ENCODE assay signal across 8 cellular contexts in genomic region chr20:63499333-63499969, GRCh38. TPM values are rescaled to one million over a fixed set of nuclear protein-coding genes. Genes with fewer than 3 reads are reported as not detected.
DNase-seq lines count a peak whose midpoint lies in the region; ATAC-seq, FAIRE-seq and TF ChIP-seq lines count a peak whose summit lies in the region.
"Had no signal": no experiment of that assay in that cellular context is flagged by ENCODE, and none has a peak within 500 bp of the region (broad histone marks: within the 10 kb centered on the region; RNA-seq: fewer than 3 reads in every experiment).

No MANE protein-coding gene starts in this region.

- TF ChIP-seq EP300 in HepG2 (IDR thresholded peaks at IDR 0.05; ENCODE audit: low read depth in 2 of 2, low read length in 2 of 2) (no peak), HepG2 (CRISPR knock-in tag; IDR thresholded peaks at IDR 0.05; ENCODE audit: borderline replicate concordance) (no peak)

- ATAC-seq in CD4-positive, alpha-beta T cell (ENCODE audit: poor library complexity) = peak; percentile 6
- ATAC-seq in HepG2 (no peak), HG02840 (IDR thresholded peaks at IDR 0.05; ENCODE audit: low FRiP score, unreplicated experiment) (no peak)

- in situ Hi-C loops in HepG2 (cut with HindIII; ENCODE audit: extremely low pct_ligation_motif_present, low pct_unique_long_range_greater_than_20kb) = no loop called here

- H3K36me3 Mint-ChIP-seq in CD4-positive, alpha-beta T cell (ENCODE audit: low read depth) = no peaks in the 10 kb centered on the region

- H2AFZ ChIP-seq in HepG2 (ENCODE audit: low read length) = no peak overlapping the region

- CTCF ChIA-PET in CD4-positive, alpha-beta T cell (lab: Charles Lee) = no interaction called here
- CTCF ChIA-PET in HepG2 (lab: Yijun Ruan, JAX; ENCODE audit: low intra/inter-chr PET ratio, low total read pairs) = no interaction called here

- no peak overlapping the region for H3K27ac Mint-ChIP-seq in CD4-positive, alpha-beta T cell

- peaks cover 2% of the 10 kb centered on the region for H3K9me3 Mint-ChIP-seq in CD4-positive, alpha-beta T cell

- H4K20me1 ChIP-seq in HepG2 (ENCODE audit: insufficient read depth, low read length) = peaks cover 6% of the 10 kb centered on the region; the same call in 1 of the 2 replicates

- TF ChIP-seq CTCF in CD4-positive, alpha-beta T cell (IDR thresholded peaks at IDR 0.05) = no peak
- no peak for TF ChIP-seq CTCF in HepG2 (CRISPR knock-in tag; IDR thresholded peaks at IDR 0.05)

- no peaks in the 10 kb centered on the region for H3K79me2 ChIP-seq in HepG2 (ENCODE audit: insufficient read depth, low read length)

- no peak for TF ChIP-seq POLR2A in HepG2 (IDR thresholded peaks at IDR 0.05; ENCODE audit: insufficient read depth in 1 of 2, low read depth in 2 of 2, low read length in 2 of 2)

- H3K9ac ChIP-seq in SK-N-MC (ENCODE audit: insufficient read length) (no peak overlapping the region), HepG2 (ENCODE audit: insufficient read depth, low read depth, low read length) (no peak overlapping the region)

- peaks cover 5% of the 10 kb centered on the region for H3K4me1 Mint-ChIP-seq in CD4-positive, alpha-beta T cell (ENCODE audit: low read depth)

- 25% methylated on average over 29 of the region's 49 CpGs for WGBS in HepG2 (ENCODE audit: low lambda C conversion rate)

- 0 out of 2 replicates have a peak overlapping the region, but pooled peaks have one; percentile 43 for H3K4me3 ChIP-seq in SK-N-MC
- H3K4me3 ChIP-seq in HepG2 (replicated peaks in 1 of 3; ENCODE audit: insufficient read depth in 1 of 3, low read depth in 2 of 3, low read length in 3 of 3) = peak overlapping the region in 1 of 3 experiments; percentile 58; a peak in 1 of 6 replicates

- H3K9me3 ChIP-seq in CD4-positive, alpha-beta T cell (ENCODE audit: control insufficient read depth, low read length) = peaks cover under 1% of the 10 kb centered on the region
- H3K9me3 ChIP-seq in SK-N-MC (ENCODE audit: low read depth, low read length) (no peaks in the 10 kb centered on the region), HepG2 (ENCODE audit: low read length) (no peaks in the 10 kb centered on the region)

- intact Hi-C loops in CD4-positive, alpha-beta T cell (cut with DNase I, micrococcal nuclease) = loop anchor here in 1 of 2 experiments (5.0 kb wide), 1 partner anchor 623 kb away; no protein-coding TSS in a partner anchor
- intact Hi-C loops in HepG2 (cut with micrococcal nuclease; ENCODE audit: unreplicated experiment) = no loop called here

- FAIRE-seq in HepG2 (lab: Jason Lieb, UNC) = no peak
- FAIRE-seq: frontal cortex, G401.6 had no signal

- H3K27me3 ChIP-seq in CD4-positive, alpha-beta T cell (ENCODE audit: control insufficient read depth, insufficient read depth, low read length) = peaks cover 26% of the 10 kb centered on the region
- peaks cover 41 to 87% of the 10 kb centered on the region in 2 experiments for H3K27me3 ChIP-seq in HepG2 (ENCODE audit: control insufficient read depth in 1 of 2, insufficient read depth in 2 of 2, low read length in 2 of 2)

- 0 out of 2 replicates have a peak overlapping the region, but pooled peaks have one; percentile 5 for H3K4me2 ChIP-seq in HepG2 (ENCODE audit: low read depth, low read length)

- peaks cover 27% of the 10 kb centered on the region for H3K27me3 Mint-ChIP-seq in CD4-positive, alpha-beta T cell

- no peak for TF ChIP-seq RAD21 in HepG2 (CRISPR knock-in tag; IDR thresholded peaks at IDR 0.05)

- no peak overlapping the region for H3K27ac ChIP-seq in CD4-positive, alpha-beta T cell (ENCODE audit: low read depth, low read length)
- H3K27ac ChIP-seq in SK-N-MC (no peak overlapping the region), HepG2 (ENCODE audit: extremely low read length, insufficient read depth, low read length) (no peak overlapping the region)

- no peak overlapping the region for H3K4me3 Mint-ChIP-seq in CD4-positive, alpha-beta T cell

- 0 out of 2 replicates have a peak, but pooled peaks cover 5% of the 10 kb centered on the region for H3K4me1 ChIP-seq in HepG2 (ENCODE audit: insufficient read depth, low read length)

- no TSS peak for BruUV-seq in HepG2 (replicated peaks; lab: Mats Ljungman, UMichigan)

- POLR2A ChIA-PET in CD4-positive, alpha-beta T cell (lab: Charles Lee) = no interaction called here
- POLR2A ChIA-PET in HepG2 (lab: Yijun Ruan, JAX) = no interaction called here

- no peak for DNase-seq in CD4-positive, alpha-beta T cell
- DNase-seq in SK-N-MC (ENCODE audit: low read depth, low spot score) (no peak), HepG2 (ENCODE audit: low spot score) (no peak), COR-L47 (lab: John Stamatoyannopoulos, UW) (no peak)
- DNase-seq in activated naive CD4-positive, alpha-beta T cell (lab: John Stamatoyannopoulos, UW) = no peak

- H3K36me3 ChIP-seq in SK-N-MC (ENCODE audit: insufficient read depth, low read length) (no peaks in the 10 kb centered on the region), HepG2 (replicated peaks in 1 of 2; ENCODE audit: control insufficient read depth in 1 of 2, insufficient read depth in 2 of 2, low read length in 2 of 2) (no peaks in the 10 kb centered on the region)

RNA-seq across cellular contexts. Expression of gene EEF1A2, which starts 0.6 kb away (rescaled TPM):
- total RNA-seq in CD4-positive, alpha-beta T cell = 1 to 10 TPM in 1 of 2 experiments, under 1 TPM in 1; 0.92 to 1.1 TPM
- 0.36 and 0.44 TPM in 2 replicates for total RNA-seq in HepG2 (2016; rRNA removed; fragmentation: Illumina TruSeq; extraction: Trizol)
- 0.51 TPM in 1 of 2 replicates, not detected in the other for total RNA-seq in HepG2 (2016; cell fraction: cytosol; rRNA removed; fragmentation: Illumina TruSeq; extraction: Trizol; ENCODE audit: low read depth)
- total RNA-seq in HepG2 (2016; cell fraction: insoluble cytoplasmic fraction; rRNA removed; fragmentation: Illumina TruSeq; extraction: Trizol) = 0.18 and 0.37 TPM in 2 replicates
- 0.90 and 1.00 TPM in 2 replicates for total RNA-seq in HepG2 (2016; cell fraction: membrane; rRNA removed; fragmentation: Illumina TruSeq; extraction: Trizol)
- total RNA-seq in HepG2 (2016; cell fraction: nucleus; rRNA removed; fragmentation: Illumina TruSeq; extraction: Trizol) = 0.22 and 0.47 TPM in 2 replicates
- 0.87 and 1.8 TPM in 2 replicates for polyA plus RNA-seq in HepG2 (2011; rRNA removed)
- 1.6 and 1.7 TPM in 2 replicates for polyA plus RNA-seq in HepG2 (2011; cell fraction: cytosol; rRNA removed)
- polyA plus RNA-seq in HepG2 (2011; cell fraction: nucleus; rRNA removed) = 2.6 and 2.9 TPM in 2 replicates
- polyA plus RNA-seq in HepG2 (2012) = 1.0 and 4.0 TPM in 2 replicates
- 0.58 and 0.81 TPM in 2 replicates for polyA plus RNA-seq in HepG2 (2016; cell fraction: cytosol; fragmentation: Illumina TruSeq; extraction: Trizol; ENCODE audit: low read depth)
- polyA plus RNA-seq in HepG2 (2016; cell fraction: insoluble cytoplasmic fraction; fragmentation: Illumina TruSeq; extraction: Trizol; ENCODE audit: low read depth) = 0.54 and 1.5 TPM in 2 replicates
- polyA plus RNA-seq in HepG2 (2016; cell fraction: membrane; fragmentation: Illumina TruSeq; extraction: Trizol; ENCODE audit: low read depth) = 0.81 and 1.1 TPM in 2 replicates
- 1.2 and 1.5 TPM in 2 replicates for polyA plus RNA-seq in HepG2 (2016; cell fraction: nucleus; fragmentation: Illumina TruSeq; extraction: Trizol; ENCODE audit: insufficient read depth, low read depth)
- 1.4 and 21.5 TPM in 2 replicates for polyA minus RNA-seq in HepG2 (2011; rRNA and poly(A)+ RNA removed; ENCODE audit: low replicate concordance)
- 1.1 and 3.3 TPM in 2 replicates for polyA minus RNA-seq in HepG2 (2011; cell fraction: cytosol; rRNA and poly(A)+ RNA removed)
- polyA minus RNA-seq in HepG2 (2011; cell fraction: nucleus; rRNA and poly(A)+ RNA removed) = 0.75 and 1.0 TPM in 2 replicates

RNA-seq across cellular contexts. Expression of gene PPDPF, which starts 21.1 kb away (rescaled TPM):
- 100 to 1,000 TPM; 249 to 251 TPM for total RNA-seq in CD4-positive, alpha-beta T cell
- total RNA-seq in HepG2 (2016; rRNA removed; fragmentation: Illumina TruSeq; extraction: Trizol) = 6.0 and 7.0 TPM in 2 replicates
- 21.9 and 23.8 TPM in 2 replicates for total RNA-seq in HepG2 (2016; cell fraction: cytosol; rRNA removed; fragmentation: Illumina TruSeq; extraction: Trizol; ENCODE audit: low read depth)
- 4.3 and 5.4 TPM in 2 replicates for total RNA-seq in HepG2 (2016; cell fraction: insoluble cytoplasmic fraction; rRNA removed; fragmentation: Illumina TruSeq; extraction: Trizol)
- 16.4 and 22.5 TPM in 2 replicates for total RNA-seq in HepG2 (2016; cell fraction: membrane; rRNA removed; fragmentation: Illumina TruSeq; extraction: Trizol)
- 5.4 and 6.2 TPM in 2 replicates for total RNA-seq in HepG2 (2016; cell fraction: nucleus; rRNA removed; fragmentation: Illumina TruSeq; extraction: Trizol)
- 1.8 and 2.2 TPM in 2 replicates for polyA plus RNA-seq in HepG2 (2011; rRNA removed)
- 2.4 and 6.2 TPM in 2 replicates for polyA plus RNA-seq in HepG2 (2011; cell fraction: cytosol; rRNA removed)
- polyA plus RNA-seq in HepG2 (2011; cell fraction: nucleus; rRNA removed) = 6.3 and 9.5 TPM in 2 replicates
- 12.0 and 18.6 TPM in 2 replicates for polyA plus RNA-seq in HepG2 (2012)
- polyA plus RNA-seq in HepG2 (2016; cell fraction: cytosol; fragmentation: Illumina TruSeq; extraction: Trizol; ENCODE audit: low read depth) = 606 and 718 TPM in 2 replicates
- 42.4 and 57.7 TPM in 2 replicates for polyA plus RNA-seq in HepG2 (2016; cell fraction: insoluble cytoplasmic fraction; fragmentation: Illumina TruSeq; extraction: Trizol; ENCODE audit: low read depth)
- polyA plus RNA-seq in HepG2 (2016; cell fraction: membrane; fragmentation: Illumina TruSeq; extraction: Trizol; ENCODE audit: low read depth) = 288 and 295 TPM in 2 replicates
- 40.1 and 40.2 TPM in 2 replicates for polyA plus RNA-seq in HepG2 (2016; cell fraction: nucleus; fragmentation: Illumina TruSeq; extraction: Trizol; ENCODE audit: insufficient read depth, low read depth)
- 8.4 and 13.9 TPM in 2 replicates for polyA minus RNA-seq in HepG2 (2011; rRNA and poly(A)+ RNA removed; ENCODE audit: low replicate concordance)
- 15.8 and 39.4 TPM in 2 replicates for polyA minus RNA-seq in HepG2 (2011; cell fraction: cytosol; rRNA and poly(A)+ RNA removed)
- 4.5 and 4.8 TPM in 2 replicates for polyA minus RNA-seq in HepG2 (2011; cell fraction: nucleus; rRNA and poly(A)+ RNA removed)

RNA-seq across cellular contexts. Expression of gene KCNQ2, which starts 27.0 kb away (rescaled TPM):
- not detected for total RNA-seq in CD4-positive, alpha-beta T cell
- total RNA-seq in HepG2 (2016; rRNA removed; fragmentation: Illumina TruSeq; extraction: Trizol) = not detected in 2 replicates
- total RNA-seq in HepG2 (2016; cell fraction: cytosol; rRNA removed; fragmentation: Illumina TruSeq; extraction: Trizol; ENCODE audit: low read depth) = not detected in 2 replicates
- total RNA-seq in HepG2 (2016; cell fraction: insoluble cytoplasmic fraction; rRNA removed; fragmentation: Illumina TruSeq; extraction: Trizol) = not detected in 2 replicates
- total RNA-seq in HepG2 (2016; cell fraction: membrane; rRNA removed; fragmentation: Illumina TruSeq; extraction: Trizol) = not detected in 2 replicates
- not detected in 2 replicates for total RNA-seq in HepG2 (2016; cell fraction: nucleus; rRNA removed; fragmentation: Illumina TruSeq; extraction: Trizol)
- polyA plus RNA-seq in HepG2 (2011; rRNA removed) = not detected in 2 replicates
- polyA plus RNA-seq in HepG2 (2011; cell fraction: cytosol; rRNA removed) = not detected in 2 replicates
- polyA plus RNA-seq in HepG2 (2011; cell fraction: nucleus; rRNA removed) = 0.03 and 0.10 TPM in 2 replicates
- polyA plus RNA-seq in HepG2 (2012) = not detected in 2 replicates
- polyA plus RNA-seq in HepG2 (2016; cell fraction: cytosol; fragmentation: Illumina TruSeq; extraction: Trizol; ENCODE audit: low read depth) = not detected in 2 replicates
- polyA plus RNA-seq in HepG2 (2016; cell fraction: insoluble cytoplasmic fraction; fragmentation: Illumina TruSeq; extraction: Trizol; ENCODE audit: low read depth) = not detected in 2 replicates
- polyA plus RNA-seq in HepG2 (2016; cell fraction: membrane; fragmentation: Illumina TruSeq; extraction: Trizol; ENCODE audit: low read depth) = not detected in 2 replicates
- not detected in 2 replicates for polyA plus RNA-seq in HepG2 (2016; cell fraction: nucleus; fragmentation: Illumina TruSeq; extraction: Trizol; ENCODE audit: insufficient read depth, low read depth)
- 0.02 and 1.2 TPM in 2 replicates for polyA minus RNA-seq in HepG2 (2011; rRNA and poly(A)+ RNA removed; ENCODE audit: low replicate concordance)
- polyA minus RNA-seq in HepG2 (2011; cell fraction: cytosol; rRNA and poly(A)+ RNA removed) = not detected in 2 replicates
- not detected in 2 replicates for polyA minus RNA-seq in HepG2 (2011; cell fraction: nucleus; rRNA and poly(A)+ RNA removed)

RNA-seq across cellular contexts. Expression of gene PTK6, which starts 37.7 kb away (rescaled TPM):
- total RNA-seq in CD4-positive, alpha-beta T cell = under 1 TPM; 0.19 to 0.22 TPM
- total RNA-seq in HepG2 (2016; rRNA removed; fragmentation: Illumina TruSeq; extraction: Trizol) = not detected in 2 replicates
- not detected in 2 replicates for total RNA-seq in HepG2 (2016; cell fraction: cytosol; rRNA removed; fragmentation: Illumina TruSeq; extraction: Trizol; ENCODE audit: low read depth)
- total RNA-seq in HepG2 (2016; cell fraction: insoluble cytoplasmic fraction; rRNA removed; fragmentation: Illumina TruSeq; extraction: Trizol) = not detected in 2 replicates
- not detected in 2 replicates for total RNA-seq in HepG2 (2016; cell fraction: membrane; rRNA removed; fragmentation: Illumina TruSeq; extraction: Trizol)
- not detected in 2 replicates for total RNA-seq in HepG2 (2016; cell fraction: nucleus; rRNA removed; fragmentation: Illumina TruSeq; extraction: Trizol)
- polyA plus RNA-seq in HepG2 (2011; rRNA removed) = 0.07 and 0.08 TPM in 2 replicates
- 0.05 and 0.08 TPM in 2 replicates for polyA plus RNA-seq in HepG2 (2011; cell fraction: cytosol; rRNA removed)
- polyA plus RNA-seq in HepG2 (2011; cell fraction: nucleus; rRNA removed) = 0.27 and 0.42 TPM in 2 replicates
- polyA plus RNA-seq in HepG2 (2012) = 0.09 and 0.11 TPM in 2 replicates
- polyA plus RNA-seq in HepG2 (2016; cell fraction: cytosol; fragmentation: Illumina TruSeq; extraction: Trizol; ENCODE audit: low read depth) = not detected in 2 replicates
- not detected in 2 replicates for polyA plus RNA-seq in HepG2 (2016; cell fraction: insoluble cytoplasmic fraction; fragmentation: Illumina TruSeq; extraction: Trizol; ENCODE audit: low read depth)
- not detected in 2 replicates for polyA plus RNA-seq in HepG2 (2016; cell fraction: membrane; fragmentation: Illumina TruSeq; extraction: Trizol; ENCODE audit: low read depth)
- not detected in 2 replicates for polyA plus RNA-seq in HepG2 (2016; cell fraction: nucleus; fragmentation: Illumina TruSeq; extraction: Trizol; ENCODE audit: insufficient read depth, low read depth)
- 0.18 and 9.4 TPM in 2 replicates for polyA minus RNA-seq in HepG2 (2011; rRNA and poly(A)+ RNA removed; ENCODE audit: low replicate concordance)
- not detected in 2 replicates for polyA minus RNA-seq in HepG2 (2011; cell fraction: cytosol; rRNA and poly(A)+ RNA removed)
- 0.12 and 0.13 TPM in 2 replicates for polyA minus RNA-seq in HepG2 (2011; cell fraction: nucleus; rRNA and poly(A)+ RNA removed)
- total RNA-seq: frontal cortex had no signal

RNA-seq across cellular contexts. Expression of gene SRMS, which starts 48.1 kb away (rescaled TPM):
- total RNA-seq in CD4-positive, alpha-beta T cell = not detected
- not detected in 2 replicates for total RNA-seq in HepG2 (2016; rRNA removed; fragmentation: Illumina TruSeq; extraction: Trizol)
- not detected in 2 replicates for total RNA-seq in HepG2 (2016; cell fraction: cytosol; rRNA removed; fragmentation: Illumina TruSeq; extraction: Trizol; ENCODE audit: low read depth)
- total RNA-seq in HepG2 (2016; cell fraction: insoluble cytoplasmic fraction; rRNA removed; fragmentation: Illumina TruSeq; extraction: Trizol) = not detected in 2 replicates
- not detected in 2 replicates for total RNA-seq in HepG2 (2016; cell fraction: membrane; rRNA removed; fragmentation: Illumina TruSeq; extraction: Trizol)
- not detected in 2 replicates for total RNA-seq in HepG2 (2016; cell fraction: nucleus; rRNA removed; fragmentation: Illumina TruSeq; extraction: Trizol)
- 0.09 TPM in 1 of 2 replicates, not detected in the other for polyA plus RNA-seq in HepG2 (2011; rRNA removed)
- not detected in 2 replicates for polyA plus RNA-seq in HepG2 (2011; cell fraction: cytosol; rRNA removed)
- polyA plus RNA-seq in HepG2 (2011; cell fraction: nucleus; rRNA removed) = 0.10 and 0.37 TPM in 2 replicates
- 0.17 TPM in 1 of 2 replicates, not detected in the other for polyA plus RNA-seq in HepG2 (2012)
- polyA plus RNA-seq in HepG2 (2016; cell fraction: cytosol; fragmentation: Illumina TruSeq; extraction: Trizol; ENCODE audit: low read depth) = not detected in 2 replicates
- polyA plus RNA-seq in HepG2 (2016; cell fraction: insoluble cytoplasmic fraction; fragmentation: Illumina TruSeq; extraction: Trizol; ENCODE audit: low read depth) = not detected in 2 replicates
- polyA plus RNA-seq in HepG2 (2016; cell fraction: membrane; fragmentation: Illumina TruSeq; extraction: Trizol; ENCODE audit: low read depth) = not detected in 2 replicates
- not detected in 2 replicates for polyA plus RNA-seq in HepG2 (2016; cell fraction: nucleus; fragmentation: Illumina TruSeq; extraction: Trizol; ENCODE audit: insufficient read depth, low read depth)
- polyA minus RNA-seq in HepG2 (2011; rRNA and poly(A)+ RNA removed; ENCODE audit: low replicate concordance) = 0.28 TPM in 1 of 2 replicates, not detected in the other
- polyA minus RNA-seq in HepG2 (2011; cell fraction: cytosol; rRNA and poly(A)+ RNA removed) = not detected in 2 replicates
- polyA minus RNA-seq in HepG2 (2011; cell fraction: nucleus; rRNA and poly(A)+ RNA removed) = not detected in 2 replicates
- total RNA-seq: frontal cortex had no signal

Comparison
In these comparisons a context has a peak if more than half of its experiments do, and no peak if none do; other contexts are left out.
1. RNA of gene PPDPF, which starts 21.1 kb away (total RNA-seq): 249 to 251 TPM in CD4-positive, alpha-beta T cell; 4.3 to 23.8 TPM in HepG2; every median in the first group is over 10 times any median in the second.